Comparison of ENCODE assay signal across 9 cellular contexts in the genomic region with DNA sequence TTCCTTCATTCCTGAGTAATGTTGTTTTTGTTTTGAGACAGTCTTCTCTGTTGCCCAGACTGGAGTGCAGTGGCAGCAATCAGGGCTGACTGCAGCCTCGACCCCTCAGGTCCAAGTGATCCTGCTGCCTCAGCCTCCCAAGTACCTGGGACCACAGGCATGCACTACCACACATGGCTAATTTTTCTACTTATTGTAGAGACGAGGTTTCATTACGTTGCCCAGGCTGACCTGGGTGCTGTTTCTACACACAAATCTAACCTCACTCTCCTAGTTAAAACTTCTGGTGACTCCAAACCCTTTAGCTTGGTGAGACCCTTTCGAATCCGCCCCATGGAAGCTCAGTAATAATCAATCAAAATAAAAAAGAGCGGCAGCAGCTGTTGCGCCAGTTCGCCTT. TPM values are rescaled to one million over a fixed set of nuclear protein-coding genes. Genes with fewer than 3 reads are reported as not detected.
DNase-seq lines count a peak whose midpoint lies in the region; ATAC-seq and TF ChIP-seq lines count a peak whose summit lies in the region.
"Had no signal": no experiment of that assay in that cellular context is flagged by ENCODE, and none has a peak within 500 bp of the region (broad histone marks: within the 10 kb centered on the region; RNA-seq: fewer than 3 reads in every experiment).

No MANE protein-coding gene starts in this region.

- BruUV-seq in IMR-90 (replicated peaks; lab: Mats Ljungman, UMichigan) = no TSS peak

- CTCF ChIA-PET in AG04450 (lab: Charles Lee) = interaction anchor here (0.7 to 2.9 kb wide), 2 partner anchors 68 to 74 kb away, joined by 3 to 20 read pairs; no protein-coding TSS in a partner anchor
- CTCF ChIA-PET in IMR-90 (lab: Yijun Ruan, JAX) = no interaction called here

- ATAC-seq in IMR-90 (ENCODE audit: low read depth) = no peak
- ATAC-seq in HG02938 (IDR thresholded peaks at IDR 0.05; ENCODE audit: unreplicated experiment) = no peak
- no peak for ATAC-seq in HG02588 (IDR thresholded peaks at IDR 0.05; ENCODE audit: unreplicated experiment)

- H2BK5ac ChIP-seq in IMR-90 (ENCODE audit: low read depth, low read length, poor library complexity, severe bottlenecking) = no peak overlapping the region

- no peak overlapping the region for H3K4ac ChIP-seq in IMR-90 (ENCODE audit: low read depth, low read length)

- H3K9me3 ChIP-seq in AG04450 (ENCODE audit: control insufficient read depth, insufficient read depth, low read length) = peaks cover 8% of the 10 kb centered on the region; the same call in 1 of the 2 replicates
- H3K9me3 ChIP-seq in IMR-90 (ENCODE audit: control insufficient read depth, insufficient read depth, low read length) = no peaks in the 10 kb centered on the region
- H3K9me3 ChIP-seq in breast epithelium = no peaks in the 10 kb centered on the region
- H3K9me3 ChIP-seq in muscle layer of duodenum (ENCODE audit: control insufficient read depth in 1 of 2, low read length in 2 of 2) = no peaks in the 10 kb centered on the region

- H3K9me1 ChIP-seq in IMR-90 (ENCODE audit: insufficient read depth, low read length) = peaks cover 10% of the 10 kb centered on the region

- no peak overlapping the region for H4K5ac ChIP-seq in IMR-90 (ENCODE audit: low read depth, low read length)

- H4K91ac ChIP-seq in IMR-90 (ENCODE audit: insufficient read depth, low read depth, low read length) = no peak overlapping the region

- no peak overlapping the region for H3K9ac ChIP-seq in IMR-90 (ENCODE audit: low read depth, low read length)

- no peak for DNase-seq in AG04450 (ENCODE audit: low read depth, low spot score)
- DNase-seq in IMR-90 = no peak
- DNase-seq in breast epithelium (ENCODE audit: low spot score in 2 of 2) = no peak
- DNase-seq in ureter (ENCODE audit: low spot score) = no peak
- no peak for DNase-seq in NCI-H2227 (lab: John Stamatoyannopoulos, UW; ENCODE audit: unreplicated experiment)
- DNase-seq: NCI-H524 had no signal

- no peak overlapping the region for H3K23ac ChIP-seq in IMR-90 (ENCODE audit: low read depth, low read length)

- no peak overlapping the region for H3K18ac ChIP-seq in IMR-90 (ENCODE audit: low read depth, low read length)

- TF ChIP-seq POLR2A in IMR-90 (IDR thresholded peaks at IDR 0.05; ENCODE audit: low read depth, low read length) (no peak), breast epithelium (IDR thresholded peaks at IDR 0.05) (no peak)

- peaks cover 1% of the 10 kb centered on the region; the same call in 1 of the 2 replicates for H3K4me1 ChIP-seq in IMR-90 (ENCODE audit: control insufficient read depth, insufficient read depth, low read length)
- H3K4me1 ChIP-seq in breast epithelium = peaks cover 6 to 19% of the 10 kb centered on the region in 2 donors
- H3K4me1 ChIP-seq in muscle layer of duodenum (ENCODE audit: control insufficient read depth in 1 of 2, insufficient read depth in 2 of 2, low read length in 2 of 2) = peaks cover 13 to 26% of the 10 kb centered on the region in 2 donors

- H3K27ac ChIP-seq in AG04450 (ENCODE audit: low read depth, low read length) = no peak overlapping the region
- H3K27ac ChIP-seq in IMR-90 (ENCODE audit: insufficient read depth, low read length) = no peak overlapping the region
- H3K27ac ChIP-seq in breast epithelium = peak overlapping the region; percentile 97 to 99
- H3K27ac ChIP-seq in muscle layer of duodenum (ENCODE audit: low read length) = no peak overlapping the region

- H2BK120ac ChIP-seq in IMR-90 (ENCODE audit: low read depth, low read length) = no peak overlapping the region

- H2AFZ ChIP-seq in IMR-90 (replicated peaks; ENCODE audit: low read length, poor library complexity) = no peak overlapping the region

- no peak overlapping the region for H2BK15ac ChIP-seq in IMR-90 (ENCODE audit: low read depth, low read length)

- POLR2A ChIA-PET in AG04450 (lab: Yijun Ruan, JAX) = interaction anchor here (0.6 kb wide), 1 partner anchor 215 kb away, joined by 5 read pairs; no protein-coding TSS in a partner anchor
- POLR2A ChIA-PET in IMR-90 (lab: Charles Lee; ENCODE audit: unreplicated experiment) = no interaction called here

- no peak overlapping the region for H2AK5ac ChIP-seq in IMR-90 (ENCODE audit: low read depth, low read length)

- H3K36me3 ChIP-seq in IMR-90 (ENCODE audit: control insufficient read depth, insufficient read depth, low read length) (no peaks in the 10 kb centered on the region; the same call in 1 of the 2 replicates), breast epithelium (no peaks in the 10 kb centered on the region), muscle layer of duodenum (ENCODE audit: control insufficient read depth in 1 of 2, insufficient read depth in 2 of 2, low read length in 2 of 2) (peaks cover 4 to 5% of the 10 kb centered on the region in 2 donors)

- H4K8ac ChIP-seq in IMR-90 (ENCODE audit: low read depth in 2 of 2, low read length in 2 of 2) = 0 out of 4 replicates have a peak overlapping the region, but pooled peaks of 1 of the 2 experiments have one; percentile 32

- H3K79me1 ChIP-seq in IMR-90 (ENCODE audit: low read depth in 1 of 2, low read length in 2 of 2) = peaks cover 23 to 49% of the 10 kb centered on the region in 2 experiments

- no peak overlapping the region for H3K56ac ChIP-seq in IMR-90 (ENCODE audit: extremely low read depth, insufficient read depth, low read length)

- H3K4me3 ChIP-seq in AG04450 (ENCODE audit: low read depth, low read length) (peak overlapping the region; percentile 89; the same call in 1 of the 2 replicates), IMR-90 (ENCODE audit: insufficient read depth, low read depth, low read length) (no peak overlapping the region), breast epithelium (peak overlapping the region; percentile 94 to 99 (median 97)), muscle layer of duodenum (ENCODE audit: low read depth in 1 of 2, low read length in 2 of 2) (peak overlapping the region; percentile 94 to 99)

- no peak overlapping the region for H2AK9ac ChIP-seq in IMR-90 (replicated peaks; ENCODE audit: low read depth, low read length, poor library complexity)

- in situ Hi-C loops in IMR-90 (cut with MboI; ENCODE audit: low sequenced_read_pairs) = no loop called here

- TF ChIP-seq RAD21 in IMR-90 (IDR thresholded peaks at IDR 0.05; ENCODE audit: low read length) = no peak

- no peak overlapping the region for H3K14ac ChIP-seq in IMR-90 (replicated peaks; ENCODE audit: low read depth, low read length)

- WGBS in IMR-90 (ENCODE audit: extremely low coverage in 2 of 2, insufficient read length in 1 of 2), 2 experiments = 85% methylated on average over 5 of the region's 8 CpGs; no CpG with 5 or more reads in 1 of the 2 experiments

- H3K27me3 ChIP-seq in AG04450 (ENCODE audit: control insufficient read depth, insufficient read depth, low read length) (no peaks in the 10 kb centered on the region), IMR-90 (ENCODE audit: control insufficient read depth, insufficient read depth, low read length) (no peaks in the 10 kb centered on the region), breast epithelium (no peaks in the 10 kb centered on the region), muscle layer of duodenum (ENCODE audit: low read depth, low read length) (no peaks in the 10 kb centered on the region)

- no peak for TF ChIP-seq CTCF in AG04450 (IDR thresholded peaks at IDR 0.05; ENCODE audit: low read depth, low read length)
- TF ChIP-seq CTCF in IMR-90 (conservative IDR thresholded peaks at IDR 0.05; ENCODE audit: low read depth, low read length) = no peak
- no peak for TF ChIP-seq CTCF in breast epithelium (IDR thresholded peaks at IDR 0.05)

- peak overlapping the region; percentile 83 for H3K4me2 ChIP-seq in IMR-90 (ENCODE audit: low read depth, low read length)

- peaks cover 7% of the 10 kb centered on the region; the same call in 1 of the 2 replicates for H4K20me1 ChIP-seq in IMR-90 (ENCODE audit: insufficient read depth, low read length)

- intact Hi-C loops in IMR-90 (cut with micrococcal nuclease) (no loop called here), breast epithelium (cut with DNase I; ENCODE audit: low total_unique reads) (no loop called here)

- dilution Hi-C loops in IMR-90 (cut with HindIII; ENCODE audit: low sequenced_read_pairs, unreplicated experiment) = no loop called here

- H2BK20ac ChIP-seq in IMR-90 (ENCODE audit: low read depth, low read length) = no peak overlapping the region

TF ChIP-seq in IMR-90, 13 proteins besides CTCF, POLR2A, EP300 and RAD21:
- TF ChIP-seq BHLHE40 (IDR thresholded peaks at IDR 0.05; ENCODE audit: low read depth, low read length) = no peak
- TF ChIP-seq MAFK (IDR thresholded peaks at IDR 0.05; ENCODE audit: low read depth, low read length) = no peak
- TF ChIP-seq SMC3 (IDR thresholded peaks at IDR 0.05; ENCODE audit: low read depth, low read length) = no peak
TF ChIP-seq in IMR-90: peak in this region for 0.

RNA-seq across cellular contexts. Expression of a gene that starts 1.3 kb away (rescaled TPM):
- 9.4 and 11.1 TPM in 2 replicates for polyA plus RNA-seq in AG04450 (2011; rRNA removed)
- polyA minus RNA-seq in AG04450 (2011; rRNA and poly(A)+ RNA removed) = 8.1 and 8.2 TPM in 2 replicates
- total RNA-seq in IMR-90 (2012; rRNA removed) = 4.7 and 8.4 TPM in 2 replicates
- 4.6 and 5.5 TPM in 2 replicates for polyA plus RNA-seq in IMR-90 (2012; rRNA removed)
- 3.4 and 3.8 TPM in 2 replicates for polyA plus RNA-seq in IMR-90 (2012; cell fraction: cytosol; rRNA removed)
- polyA plus RNA-seq in IMR-90 (2012; cell fraction: nucleus; rRNA removed; ENCODE audit: low replicate concordance) = 2.9 and 8.4 TPM in 2 replicates
- 10 to 100 TPM; 19.0 to 46.4 (median 29.8) TPM for total RNA-seq in breast epithelium
- total RNA-seq in ureter = 19.7 TPM

RNA-seq across cellular contexts. Expression of a gene that starts 1.5 kb away (rescaled TPM):
- 112 and 125 TPM in 2 replicates for polyA plus RNA-seq in AG04450 (2011; rRNA removed)
- 25.9 and 28.7 TPM in 2 replicates for polyA minus RNA-seq in AG04450 (2011; rRNA and poly(A)+ RNA removed)
- total RNA-seq in IMR-90 (2012; rRNA removed) = 30.3 and 36.1 TPM in 2 replicates
- 82.2 and 98.8 TPM in 2 replicates for polyA plus RNA-seq in IMR-90 (2012; rRNA removed)
- polyA plus RNA-seq in IMR-90 (2012; cell fraction: cytosol; rRNA removed) = 45.7 and 75.1 TPM in 2 replicates
- 21.4 and 48.6 TPM in 2 replicates for polyA plus RNA-seq in IMR-90 (2012; cell fraction: nucleus; rRNA removed; ENCODE audit: low replicate concordance)
- 10 to 100 TPM; 40.3 to 52.8 (median 41.0) TPM for total RNA-seq in breast epithelium
- 115 TPM for total RNA-seq in ureter

Comparison
In these comparisons a context has a peak if more than half of its experiments do, and no peak if none do; other contexts are left out.
1. H3K27ac ChIP-seq: peak in breast epithelium (2 of 2); none in AG04450 (single experiment), IMR-90 (single experiment) and muscle layer of duodenum (single experiment).